Comparison of ENCODE assay signal across 10 cellular contexts in the genomic region with DNA sequence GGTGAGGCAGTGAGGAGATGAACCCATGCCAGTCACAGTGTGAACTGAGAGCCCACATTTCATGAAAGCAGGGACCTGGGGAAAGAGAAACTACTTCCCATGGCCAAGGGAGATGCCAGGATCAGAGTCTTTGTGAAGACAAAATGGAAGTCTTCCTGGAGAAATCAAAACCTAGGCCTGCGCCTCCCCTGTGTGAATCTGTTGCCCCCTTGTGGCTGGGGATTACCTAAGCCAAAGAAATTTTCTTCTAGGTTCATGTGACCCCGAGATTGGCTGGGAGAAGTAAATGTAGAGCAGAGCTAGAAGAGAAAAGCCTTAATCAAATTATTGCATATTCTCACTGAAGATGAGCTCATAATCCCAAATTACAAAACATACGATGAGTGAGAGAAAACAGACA.
DNase-seq lines count a peak whose midpoint lies in the region; ATAC-seq, FAIRE-seq and TF ChIP-seq lines count a peak whose summit lies in the region.
"Had no signal": no experiment of that assay in that cellular context is flagged by ENCODE, and none has a peak within 500 bp of the region (broad histone marks: within the 10 kb centered on the region; RNA-seq: fewer than 3 reads in every experiment).

No MANE protein-coding gene starts in this region.

- no peak overlapping the region for H3K9ac ChIP-seq in IMR-90 (ENCODE audit: low read depth, low read length)
- H3K9ac ChIP-seq in SK-N-MC (ENCODE audit: insufficient read length) = no peak overlapping the region

- H3K23ac ChIP-seq in IMR-90 (ENCODE audit: low read depth, low read length) = no peak overlapping the region

- FAIRE-seq in D721Med (lab: Jason Lieb, UNC) = no peak

- in situ Hi-C loops in IMR-90 (cut with MboI; ENCODE audit: low sequenced_read_pairs) = no loop called here

- no peak overlapping the region for H2BK5ac ChIP-seq in IMR-90 (ENCODE audit: low read depth, low read length, poor library complexity, severe bottlenecking)

- no peak overlapping the region for H4K91ac ChIP-seq in IMR-90 (ENCODE audit: insufficient read depth, low read depth, low read length)

- H3K18ac ChIP-seq in IMR-90 (ENCODE audit: low read depth, low read length) = no peak overlapping the region

- no peak overlapping the region for H2BK120ac ChIP-seq in IMR-90 (ENCODE audit: low read depth, low read length)

- H4K8ac ChIP-seq in IMR-90 (ENCODE audit: low read depth in 2 of 2, low read length in 2 of 2) = no peak overlapping the region

- no peak overlapping the region for H2AK9ac ChIP-seq in IMR-90 (replicated peaks; ENCODE audit: low read depth, low read length, poor library complexity)

- no CpG with 5 or more reads among the region's 3 CpGs for WGBS in IMR-90 (ENCODE audit: extremely low coverage in 2 of 2, insufficient read length in 1 of 2), 2 experiments

- H3K36me3 ChIP-seq in GM06990 (ENCODE audit: control insufficient read depth, insufficient read depth, low read length) (no peaks in the 10 kb centered on the region), IMR-90 (ENCODE audit: control insufficient read depth, insufficient read depth, low read length) (no peaks in the 10 kb centered on the region), SK-N-MC (ENCODE audit: insufficient read depth, low read length) (no peaks in the 10 kb centered on the region), kidney epithelial cell (ENCODE audit: control insufficient read depth, insufficient read depth, low read length) (no peaks in the 10 kb centered on the region)

- H4K5ac ChIP-seq in IMR-90 (ENCODE audit: low read depth, low read length) = no peak overlapping the region

- H3K9me1 ChIP-seq in IMR-90 (ENCODE audit: insufficient read depth, low read length) = no peaks in the 10 kb centered on the region

- H2BK15ac ChIP-seq in IMR-90 (ENCODE audit: low read depth, low read length) = no peak overlapping the region

- no peak for TF ChIP-seq POLR2A in IMR-90 (IDR thresholded peaks at IDR 0.05; ENCODE audit: low read depth, low read length)

- no peaks in the 10 kb centered on the region for H3K79me1 ChIP-seq in IMR-90 (ENCODE audit: low read depth in 1 of 2, low read length in 2 of 2)

- no peak overlapping the region for H3K14ac ChIP-seq in IMR-90 (replicated peaks; ENCODE audit: low read depth, low read length)

- intact Hi-C loops in IMR-90 (cut with micrococcal nuclease) = no loop called here

- H3K4me3 ChIP-seq in GM06990 (replicated peaks; ENCODE audit: low read depth, low read length) (no peak overlapping the region), IMR-90 (ENCODE audit: insufficient read depth, low read depth, low read length) (no peak overlapping the region), SK-N-MC (no peak overlapping the region), kidney epithelial cell (ENCODE audit: low read depth, low read length) (no peak overlapping the region)

- CTCF ChIA-PET in IMR-90 (lab: Yijun Ruan, JAX) = no interaction called here

- no peaks in the 10 kb centered on the region for H3K4me1 ChIP-seq in IMR-90 (ENCODE audit: control insufficient read depth, insufficient read depth, low read length)

- H3K27me3 ChIP-seq in GM06990 (replicated peaks; ENCODE audit: control insufficient read depth, insufficient read depth, low read length) (no peaks in the 10 kb centered on the region), IMR-90 (ENCODE audit: control insufficient read depth, insufficient read depth, low read length) (no peaks in the 10 kb centered on the region), kidney epithelial cell (ENCODE audit: control insufficient read depth, insufficient read depth, low read length) (no peaks in the 10 kb centered on the region)

- TF ChIP-seq RAD21 in IMR-90 (IDR thresholded peaks at IDR 0.05; ENCODE audit: low read length) = no peak; the same call in 1 of the 2 replicates

- no peak overlapping the region for H2AK5ac ChIP-seq in IMR-90 (ENCODE audit: low read depth, low read length)

- H3K4me2 ChIP-seq in IMR-90 (ENCODE audit: low read depth, low read length) = no peak overlapping the region

- H2BK20ac ChIP-seq in IMR-90 (ENCODE audit: low read depth, low read length) = no peak overlapping the region

- no peak overlapping the region for H2AFZ ChIP-seq in IMR-90 (replicated peaks; ENCODE audit: low read length, poor library complexity)

- POLR2A ChIA-PET in IMR-90 (lab: Charles Lee; ENCODE audit: unreplicated experiment) = no interaction called here

- TF ChIP-seq CTCF in GM06990 (IDR thresholded peaks at IDR 0.05; ENCODE audit: insufficient read depth, low read length, poor library complexity, severe bottlenecking) (peak; percentile 63), IMR-90 (conservative IDR thresholded peaks at IDR 0.05; ENCODE audit: low read depth, low read length) (peak; percentile 23), kidney epithelial cell (IDR thresholded peaks at IDR 0.05; ENCODE audit: insufficient read depth, low read length, poor library complexity, severe bottlenecking) (peak; percentile 12), D721Med (IDR thresholded peaks at IDR 0.05; ENCODE audit: insufficient read depth, missing control alignments) (no peak)

- DNase-seq in GM06990 (ENCODE audit: extremely low read depth, insufficient read length) (no peak), IMR-90 (no peak), SK-N-MC (ENCODE audit: low read depth, low spot score) (peak; percentile 8), kidney epithelial cell (ENCODE audit: low read depth) (no peak), pons (ENCODE audit: low spot score) (no peak), D721Med (ENCODE audit: insufficient read length, low spot score) (no peak)
- DNase-seq: activated T-cell treated with anti-CD3 and anti-CD28 coated beads, Interleukin-2, amount 50 U/mL, for 24 hours; NCI-H2081 treated with DMSO at 0.1 percent for 48 hours had no signal

- H3K9me3 ChIP-seq in IMR-90 (ENCODE audit: control insufficient read depth, insufficient read depth, low read length) = peaks cover 46% of the 10 kb centered on the region
- H3K9me3 ChIP-seq in SK-N-MC (ENCODE audit: low read depth, low read length) = no peaks in the 10 kb centered on the region

- no peaks in the 10 kb centered on the region for H4K20me1 ChIP-seq in IMR-90 (ENCODE audit: insufficient read depth, low read length)

- no peak overlapping the region for H3K56ac ChIP-seq in IMR-90 (ENCODE audit: extremely low read depth, insufficient read depth, low read length)

- dilution Hi-C loops in IMR-90 (cut with HindIII; ENCODE audit: low sequenced_read_pairs, unreplicated experiment) = no loop called here

- H3K27ac ChIP-seq in IMR-90 (ENCODE audit: insufficient read depth, low read length) = no peak overlapping the region
- H3K27ac ChIP-seq in SK-N-MC = no peak overlapping the region

- H3K4ac ChIP-seq in IMR-90 (ENCODE audit: low read depth, low read length) = no peak overlapping the region

- no TSS peak for BruUV-seq in IMR-90 (replicated peaks; lab: Mats Ljungman, UMichigan)

- no peak for ATAC-seq in IMR-90 (ENCODE audit: low read depth)
- ATAC-seq in HG03378 (IDR thresholded peaks at IDR 0.05; ENCODE audit: unreplicated experiment) = no peak
- ATAC-seq in GM19023 (IDR thresholded peaks at IDR 0.05; ENCODE audit: unreplicated experiment) = no peak

TF ChIP-seq in IMR-90, 13 proteins besides CTCF, POLR2A, EP300 and RAD21:
- TF ChIP-seq SMC3 (IDR thresholded peaks at IDR 0.05; ENCODE audit: low read depth, low read length) (peak; percentile 20; the same call in 1 of the 2 replicates), MAFK (IDR thresholded peaks at IDR 0.05; ENCODE audit: low read depth, low read length) (no peak)
